In genomic region chr18:55402731-55403405, GRCh38 we compare ENCODE assay signal across 11 cellular contexts.
A peak's percentile ranks its signal among the peaks of the same experiment; 100 is the strongest.
DNase-seq lines count a peak whose midpoint lies in the region; ATAC-seq and TF ChIP-seq lines count a peak whose summit lies in the region.
"Had no signal": no experiment of that assay in that cellular context is flagged by ENCODE, and none has a peak within 500 bp of the region (broad histone marks: within the 10 kb centered on the region; RNA-seq: fewer than 3 reads in every experiment).

No MANE protein-coding gene starts in this region.

- no peaks in the 10 kb centered on the region for H3K36me3 ChIP-seq in muscle layer of duodenum (ENCODE audit: control insufficient read depth in 1 of 2, insufficient read depth in 2 of 2, low read length in 2 of 2)
- no peaks in the 10 kb centered on the region for H3K36me3 ChIP-seq in uterus

- no peak for TF ChIP-seq POLR2A in uterus (IDR thresholded peaks at IDR 0.05)

- DNase-seq in Right ventricle myocardium superior = no peak
- no peak for DNase-seq in cardiac septum (ENCODE audit: low spot score)
- peak; percentile 65 for DNase-seq in choroid plexus epithelial cell (ENCODE audit: low read depth)
- DNase-seq in uterus = no peak
- DNase-seq in middle frontal gyrus (ENCODE audit: extremely low spot score, low spot score) = no peak
- DNase-seq: KG1; stimulated activated CD4-positive, alpha-beta T cell treated with anti-CD3 and anti-CD28 coated beads, Interleukin-12 subunit alpha, Interleukin-12 subunit beta, amount 100 ng/mL, for 4 hours had no signal

- peak overlapping the region; percentile 62 for H3K27ac ChIP-seq in muscle layer of duodenum (ENCODE audit: low read length)
- H3K27ac ChIP-seq in uterus = peak overlapping the region; percentile 74 to 75
- H3K27ac ChIP-seq: C4-2B had no signal

- H3K4me3 ChIP-seq in choroid plexus epithelial cell (ENCODE audit: low read depth, low read length) (peak overlapping the region; percentile 28), muscle layer of duodenum (ENCODE audit: low read depth in 1 of 2, low read length in 2 of 2) (peak overlapping the region; percentile 50 to 59), uterus (peak overlapping the region; percentile 22 to 29)

- ATAC-seq in Right ventricle myocardium superior (ENCODE audit: poor library complexity) (peak; percentile 23), GM19463 (IDR thresholded peaks at IDR 0.05; ENCODE audit: unreplicated experiment) (no peak), HG03565 (IDR thresholded peaks at IDR 0.05; ENCODE audit: unreplicated experiment) (no peak)

- H3K4me1 ChIP-seq in muscle layer of duodenum (ENCODE audit: control insufficient read depth in 1 of 2, insufficient read depth in 2 of 2, low read length in 2 of 2) (peaks cover 0 to 17% of the 10 kb centered on the region in 2 donors), uterus (no peaks in the 10 kb centered on the region)

- intact Hi-C loops in Right ventricle myocardium superior (cut with DNase I) (no loop called here), cardiac septum (cut with DNase I) (loop anchor here (5.0 kb wide), 3 partner anchors 81 to 184 kb away; partner anchors contain the start of gene TCF4), uterus (cut with DNase I; ENCODE audit: low total_unique reads) (loop anchor here (10.0 kb wide), 1 partner anchor 78 kb away; no protein-coding TSS in a partner anchor)

- no peaks in the 10 kb centered on the region for H3K9me3 ChIP-seq in muscle layer of duodenum (ENCODE audit: control insufficient read depth in 1 of 2, low read length in 2 of 2)
- H3K9me3 ChIP-seq in uterus = no peaks in the 10 kb centered on the region

- no peak for TF ChIP-seq CTCF in choroid plexus epithelial cell (conservative IDR thresholded peaks at IDR 0.05; ENCODE audit: low read depth, low read length)
- TF ChIP-seq CTCF in uterus (IDR thresholded peaks at IDR 0.05) = no peak

- no peaks in the 10 kb centered on the region for H3K27me3 ChIP-seq in muscle layer of duodenum (ENCODE audit: low read depth, low read length)
- peaks cover 0 to 3% of the 10 kb centered on the region in 2 donors for H3K27me3 ChIP-seq in uterus
